9 cellular contexts compared by ENCODE assay signal in the genomic region with DNA sequence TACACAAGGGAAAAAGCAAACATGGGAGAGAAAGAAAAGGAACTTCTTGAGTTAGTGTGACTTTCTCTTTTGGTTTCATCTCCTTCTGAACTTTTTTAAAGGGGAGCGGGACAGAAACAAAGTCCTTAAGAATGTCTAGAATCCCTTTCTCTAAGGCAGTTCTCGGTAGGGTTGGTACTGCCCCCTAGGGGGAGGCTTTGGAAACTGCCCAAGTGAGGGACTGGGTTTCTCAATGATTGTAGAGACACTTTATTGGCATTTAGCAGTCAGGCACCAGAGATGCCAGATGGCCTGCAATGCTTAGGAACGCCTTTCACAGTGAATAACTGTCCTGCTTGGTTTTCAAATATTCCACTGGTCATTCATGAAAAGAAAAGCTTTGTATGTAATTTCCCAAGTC.
DNase-seq lines count a peak whose midpoint lies in the region; ATAC-seq, FAIRE-seq and TF ChIP-seq lines count a peak whose summit lies in the region.
"Had no signal": no experiment of that assay in that cellular context is flagged by ENCODE, and none has a peak within 500 bp of the region (broad histone marks: within the 10 kb centered on the region; RNA-seq: fewer than 3 reads in every experiment).

No MANE protein-coding gene starts in this region.

- H3K27ac ChIP-seq in coronary artery: no peak overlapping the region
- H3K27ac ChIP-seq: cardiac muscle cell had no signal

- H3K4me3 ChIP-seq in coronary artery: no peak overlapping the region
- H3K4me3 ChIP-seq: cardiac muscle cell had no signal

- no peak for TF ChIP-seq CTCF in coronary artery (IDR thresholded peaks at IDR 0.05)

- peak; percentile 64 for ATAC-seq in HG03432 (IDR thresholded peaks at IDR 0.05; ENCODE audit: unreplicated experiment)
- peak; percentile 61; the same call in 2 of the 3 replicates for ATAC-seq in SK-N-SH treated with all-trans-retinoic acid at 6 μM for 48 hours
- peak; percentile 94 for ATAC-seq in left colon

- DNase-seq in Ammon's horn (ENCODE audit: low spot score): peak; percentile 40
- no peak for DNase-seq in GM12892 (ENCODE audit: insufficient read length)
- DNase-seq in left colon: peak; percentile 52 to 56
- no peak for DNase-seq in NCI-H2029 treated with DMSO at 0.1 percent for 48 hours (lab: John Stamatoyannopoulos, UW)
- DNase-seq in coronary artery (ENCODE audit: low spot score): no peak
- no peak for DNase-seq in NCI-H128 (lab: John Stamatoyannopoulos, UW; ENCODE audit: unreplicated experiment)

- peak; percentile 40 for FAIRE-seq in GM12892 (lab: Jason Lieb, UNC)

- intact Hi-C loops in left colon (cut with DNase I, micrococcal nuclease): no loop called here

- no peak for TF ChIP-seq POLR2A in GM12892 (IDR thresholded peaks at IDR 0.05; ENCODE audit: low read depth, low read length)

TF ChIP-seq in SK-N-SH treated with all-trans-retinoic acid at 6 μM for 48 hours, 23 proteins besides CTCF, POLR2A, EP300 and RAD21:
- TF ChIP-seq OSR1 (CRISPR knock-in tag; IDR thresholded peaks at IDR 0.05) (no peak), ZNF70 (CRISPR knock-in tag; IDR thresholded peaks at IDR 0.05) (no peak), TOX (CRISPR knock-in tag; IDR thresholded peaks at IDR 0.05; ENCODE audit: borderline replicate concordance) (no peak), PPARA (CRISPR knock-in tag; IDR thresholded peaks at IDR 0.05; ENCODE audit: borderline replicate concordance) (no peak)
- TF ChIP-seq, protein P1, sequence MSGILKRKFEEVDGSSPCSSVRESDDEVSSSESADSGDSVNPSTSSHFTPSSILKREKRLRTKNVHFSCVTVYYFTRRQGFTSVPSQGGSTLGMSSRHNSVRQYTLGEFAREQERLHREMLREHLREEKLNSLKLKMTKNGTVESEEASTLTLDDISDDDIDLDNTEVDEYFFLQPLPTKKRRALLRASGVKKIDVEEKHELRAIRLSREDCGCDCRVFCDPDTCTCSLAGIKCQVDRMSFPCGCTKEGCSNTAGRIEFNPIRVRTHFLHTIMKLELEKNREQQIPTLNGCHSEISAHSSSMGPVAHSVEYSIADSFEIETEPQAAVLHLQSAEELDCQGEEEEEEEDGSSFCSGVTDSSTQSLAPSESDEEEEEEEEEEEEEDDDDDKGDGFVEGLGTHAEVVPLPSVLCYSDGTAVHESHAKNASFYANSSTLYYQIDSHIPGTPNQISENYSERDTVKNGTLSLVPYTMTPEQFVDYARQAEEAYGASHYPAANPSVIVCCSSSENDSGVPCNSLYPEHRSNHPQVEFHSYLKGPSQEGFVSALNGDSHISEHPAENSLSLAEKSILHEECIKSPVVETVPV (CRISPR knock-in tag; IDR thresholded peaks at IDR 0.05): no peak

Comparison
In these comparisons a context has a peak if more than half of its experiments do, and no peak if none do; other contexts are left out.
1. DNase-seq: peak in Ammon's horn (single experiment) and left colon (2 of 2); none in GM12892 (single experiment), NCI-H2029 treated with DMSO at 0.1 percent for 48 hours (single experiment), coronary artery (single experiment) and NCI-H128 (single experiment).
2. Peak in every context shown above with its lines, with median percentiles within 50 percentile points of each other: ATAC-seq.